ENCODE assay signal across 10 cellular contexts in genomic region chr19:1256646-1257474, GRCh38. TPM values are rescaled to one million over a fixed set of nuclear protein-coding genes. Genes with fewer than 3 reads are reported as not detected.
DNase-seq lines count a peak whose midpoint lies in the region; ATAC-seq, FAIRE-seq and TF ChIP-seq lines count a peak whose summit lies in the region.
"Had no signal": no experiment of that assay in that cellular context is flagged by ENCODE, and none has a peak within 500 bp of the region (broad histone marks: within the 10 kb centered on the region; RNA-seq: fewer than 3 reads in every experiment).

No MANE protein-coding gene starts in this region.

- H3K4me3 ChIP-seq in heart left ventricle (no peak overlapping the region), astrocyte (ENCODE audit: insufficient read depth, low read depth, low read length) (no peak overlapping the region), upper lobe of left lung (no peak overlapping the region)
- no peak overlapping the region for H3K4me3 ChIP-seq in naive thymus-derived CD4-positive, alpha-beta T cell (ENCODE audit: low read length)

- FAIRE-seq in astrocyte (lab: Jason Lieb, UNC) (no peak), D721Med (lab: Jason Lieb, UNC) (no peak)

- peaks cover 6% of the 10 kb centered on the region for H3K36me3 Mint-ChIP-seq in astrocyte (ENCODE audit: low read depth, unreplicated experiment)
- peaks cover 0 to 19% (median 4%) of the 10 kb centered on the region in 5 donors for H3K36me3 Mint-ChIP-seq in naive thymus-derived CD4-positive, alpha-beta T cell

- ATAC-seq in heart left ventricle (no peak), upper lobe of left lung (ENCODE audit: low FRiP score in 2 of 2) (no peak)
- no peak for ATAC-seq in naive thymus-derived CD4-positive, alpha-beta T cell

- H3K27me3 ChIP-seq in heart left ventricle (no peaks in the 10 kb centered on the region), astrocyte (ENCODE audit: insufficient read depth, low read length) (no peaks in the 10 kb centered on the region), upper lobe of left lung (no peaks in the 10 kb centered on the region)
- H3K27me3 ChIP-seq in naive thymus-derived CD4-positive, alpha-beta T cell (ENCODE audit: control insufficient read depth in 2 of 2, insufficient read depth in 2 of 2, low read length in 2 of 2): no peaks in the 10 kb centered on the region

- H3K9me3 ChIP-seq in heart left ventricle (no peaks in the 10 kb centered on the region), astrocyte (ENCODE audit: insufficient read depth, low read depth, low read length) (no peaks in the 10 kb centered on the region), upper lobe of left lung (peaks cover 0 to 4% (median 0%) of the 10 kb centered on the region in 4 donors)
- H3K9me3 ChIP-seq in naive thymus-derived CD4-positive, alpha-beta T cell (ENCODE audit: control insufficient read depth in 2 of 3, low read length in 3 of 3): no peaks in the 10 kb centered on the region

- no peaks in the 10 kb centered on the region for H3K9me3 Mint-ChIP-seq in astrocyte (ENCODE audit: unreplicated experiment)
- no peaks in the 10 kb centered on the region for H3K9me3 Mint-ChIP-seq in naive thymus-derived CD4-positive, alpha-beta T cell

- H3K4me2 ChIP-seq in astrocyte (ENCODE audit: low read length): peak overlapping the region; percentile 26

- CTCF ChIA-PET in naive thymus-derived CD4-positive, alpha-beta T cell (lab: Charles Lee): interaction anchor here (1.7 to 2.2 kb wide), 3 partner anchors 9 to 13 kb away, joined by 5 to 10 read pairs (median 7); no protein-coding TSS in a partner anchor

- H4K20me1 ChIP-seq in astrocyte (ENCODE audit: insufficient read depth, low read length): peaks cover 71% of the 10 kb centered on the region

- 78 to 83% (median 81%) methylated on average over 38 to 46 of the region's 46 CpGs for WGBS in heart left ventricle, 4 donors
- 88 to 93% methylated on average over 32 to 46 of the region's 46 CpGs for WGBS in upper lobe of left lung, 2 donors

- H3K27ac ChIP-seq in heart left ventricle (peak overlapping the region in 10 of 12 donors; percentile 39 to 100 (median 98)), astrocyte (ENCODE audit: low read depth, low read length) (peak overlapping the region; percentile 12), upper lobe of left lung (peak overlapping the region; percentile 91 to 100 (median 98))
- H3K27ac ChIP-seq in naive thymus-derived CD4-positive, alpha-beta T cell (ENCODE audit: low read depth, low read length): no peak overlapping the region
- H3K27ac ChIP-seq: C4-2B had no signal

- H3K36me3 ChIP-seq in heart left ventricle (peaks cover 9 to 57% (median 52%) of the 10 kb centered on the region in 9 donors), astrocyte (ENCODE audit: insufficient read depth, low read length) (peaks cover 22% of the 10 kb centered on the region), upper lobe of left lung (peaks cover 22 to 58% (median 52%) of the 10 kb centered on the region in 4 donors)
- peaks cover 19 to 46% (median 29%) of the 10 kb centered on the region in 3 experiments for H3K36me3 ChIP-seq in naive thymus-derived CD4-positive, alpha-beta T cell (ENCODE audit: control insufficient read depth in 2 of 3, insufficient read depth in 3 of 3, low read length in 3 of 3)

- TF ChIP-seq POLR2A in heart left ventricle (IDR thresholded peaks at IDR 0.05) (no peak), upper lobe of left lung (IDR thresholded peaks at IDR 0.05) (no peak)

- TF ChIP-seq CTCF in heart left ventricle (IDR thresholded peaks at IDR 0.05): no peak
- TF ChIP-seq CTCF in astrocyte (IDR thresholded peaks at IDR 0.05; ENCODE audit: insufficient read depth, low read depth, low read length): no peak
- TF ChIP-seq CTCF in upper lobe of left lung (IDR thresholded peaks at IDR 0.05): no peak
- TF ChIP-seq CTCF in D721Med (IDR thresholded peaks at IDR 0.05; ENCODE audit: insufficient read depth, missing control alignments): no peak

- H3K27me3 Mint-ChIP-seq in astrocyte (ENCODE audit: low read depth, unreplicated experiment): no peaks in the 10 kb centered on the region
- no peaks in the 10 kb centered on the region for H3K27me3 Mint-ChIP-seq in naive thymus-derived CD4-positive, alpha-beta T cell

- H3K27ac Mint-ChIP-seq in astrocyte (ENCODE audit: unreplicated experiment): peak overlapping the region; percentile 64
- H3K27ac Mint-ChIP-seq in naive thymus-derived CD4-positive, alpha-beta T cell: peak overlapping the region in 8 of 9 donors; percentile 33 to 98 (median 87)

- no peak for TF ChIP-seq EP300 in upper lobe of left lung (IDR thresholded peaks at IDR 0.05)

- H2AFZ ChIP-seq in astrocyte (ENCODE audit: low read depth, low read length): no peak overlapping the region

- H3K4me1 ChIP-seq in heart left ventricle (peaks cover 28 to 97% (median 86%) of the 10 kb centered on the region in 12 donors), astrocyte (ENCODE audit: insufficient read depth, low read length) (peaks cover 68% of the 10 kb centered on the region), upper lobe of left lung (peaks cover 81 to 98% (median 90%) of the 10 kb centered on the region in 4 donors)
- H3K4me1 ChIP-seq in naive thymus-derived CD4-positive, alpha-beta T cell (ENCODE audit: control insufficient read depth in 2 of 2, insufficient read depth in 2 of 2, low read length in 2 of 2): peaks cover 54 to 67% of the 10 kb centered on the region in 2 donors

- POLR2A ChIA-PET in naive thymus-derived CD4-positive, alpha-beta T cell (lab: Charles Lee): interaction anchor here (0.6 to 14.9 kb wide), 4 partner anchors 10 to 19 kb away, joined by 3 to 366 read pairs (median 120); partner anchors contain the start of genes ATP5F1D, CIRBP and FAM174C

- H3K4me1 Mint-ChIP-seq in astrocyte (ENCODE audit: low read depth, unreplicated experiment): peaks cover 21% of the 10 kb centered on the region
- H3K4me1 Mint-ChIP-seq in naive thymus-derived CD4-positive, alpha-beta T cell: peaks cover 23 to 58% (median 48%) of the 10 kb centered on the region in 7 donors

- peak overlapping the region; percentile 31 for H3K9ac ChIP-seq in astrocyte (ENCODE audit: low read length)

- DNase-seq in heart left ventricle: no peak
- no peak for DNase-seq in cardiac septum (ENCODE audit: low spot score)
- no peak for DNase-seq in astrocyte (ENCODE audit: low read depth)
- no peak for DNase-seq in naive thymus-derived CD4-positive, alpha-beta T cell
- DNase-seq in upper lobe of left lung: peak in 1 of 2 donors; percentile 88
- DNase-seq in NOMO-1 (lab: John Stamatoyannopoulos, UW; ENCODE audit: unreplicated experiment in 2 of 2): no peak
- DNase-seq in mucosa of gallbladder (ENCODE audit: low spot score): no peak
- DNase-seq in D721Med (ENCODE audit: insufficient read length, low spot score): no peak
- DNase-seq: activated T-cell treated with anti-CD3 and anti-CD28 coated beads for 4 hours had no signal

- intact Hi-C loops in heart left ventricle (cut with DNase I): no loop called here
- intact Hi-C loops in cardiac septum (cut with DNase I): no loop called here
- intact Hi-C loops in naive thymus-derived CD4-positive, alpha-beta T cell (cut with micrococcal nuclease): no loop called here

- H3K79me2 ChIP-seq in astrocyte (ENCODE audit: insufficient read depth, low read length): peaks cover 53% of the 10 kb centered on the region

- H3K4me3 Mint-ChIP-seq in astrocyte (ENCODE audit: unreplicated experiment): peak overlapping the region; percentile 66
- H3K4me3 Mint-ChIP-seq in naive thymus-derived CD4-positive, alpha-beta T cell: peak overlapping the region in 7 of 10 donors; percentile 12 to 90 (median 41)

RNA-seq across cellular contexts. Expression of gene MIDN, which starts 8.5 kb away (rescaled TPM):
- total RNA-seq in heart left ventricle: 100 to 1,000 TPM in 1 of 9 donors, 10 to 100 TPM in 8; 25.8 to 115 (median 60.5) TPM
- polyA plus RNA-seq in heart left ventricle: 10 to 100 TPM; 31.5 to 33.6 TPM
- 97.5 TPM for total RNA-seq in cardiac septum
- total RNA-seq in astrocyte: 119 and 141 TPM in 2 replicates
- 100 to 1,000 TPM in 2 of 5 experiments, 10 to 100 TPM in 3; 22.6 to 310 (median 78.1) TPM for total RNA-seq in naive thymus-derived CD4-positive, alpha-beta T cell
- 1 to 10 TPM; 1.4 to 3.6 TPM for polyA plus RNA-seq in naive thymus-derived CD4-positive, alpha-beta T cell
- 100 to 1,000 TPM in 2 of 6 donors, 10 to 100 TPM in 4; 33.5 to 176 (median 75.9) TPM for total RNA-seq in upper lobe of left lung
- 127 TPM for total RNA-seq in mucosa of gallbladder

RNA-seq across cellular contexts. Expression of gene CIRBP, which starts 12.3 kb away (rescaled TPM):
- total RNA-seq in heart left ventricle: 100 to 1,000 TPM; 149 to 425 (median 269) TPM
- 100 to 1,000 TPM; 217 to 282 TPM for polyA plus RNA-seq in heart left ventricle
- 318 TPM for total RNA-seq in cardiac septum
- 184 and 215 TPM in 2 replicates for total RNA-seq in astrocyte
- 100 to 1,000 TPM; 237 to 629 (median 524) TPM for total RNA-seq in naive thymus-derived CD4-positive, alpha-beta T cell
- 100 to 1,000 TPM; 233 to 247 TPM for polyA plus RNA-seq in naive thymus-derived CD4-positive, alpha-beta T cell
- 1,000 to 10,000 TPM in 1 of 6 donors, 100 to 1,000 TPM in 5; 326 to 1,348 (median 441) TPM for total RNA-seq in upper lobe of left lung
- total RNA-seq in mucosa of gallbladder: 382 TPM

RNA-seq across cellular contexts. Expression of gene ATP5F1D, which starts 15.3 kb away (rescaled TPM):
- 100 to 1,000 TPM; 201 to 584 (median 450) TPM for total RNA-seq in heart left ventricle
- 1,000 to 10,000 TPM in 1 of 2 donors, 100 to 1,000 TPM in 1; 459 to 1,034 TPM for polyA plus RNA-seq in heart left ventricle
- 486 TPM for total RNA-seq in cardiac septum
- 154 and 170 TPM in 2 replicates for total RNA-seq in astrocyte
- total RNA-seq in naive thymus-derived CD4-positive, alpha-beta T cell: 100 to 1,000 TPM in 3 of 5 experiments, 10 to 100 TPM in 2; 90.6 to 178 (median 102) TPM
- 100 to 1,000 TPM; 209 to 302 TPM for polyA plus RNA-seq in naive thymus-derived CD4-positive, alpha-beta T cell
- 100 to 1,000 TPM in 3 of 6 donors, 10 to 100 TPM in 3; 56.0 to 187 (median 113) TPM for total RNA-seq in upper lobe of left lung
- total RNA-seq in mucosa of gallbladder: 213 TPM

RNA-seq across cellular contexts. Expression of gene FAM174C, which starts 18.5 kb away (rescaled TPM):
- total RNA-seq in heart left ventricle: 10 to 100 TPM; 11.6 to 46.7 (median 18.7) TPM
- 10 to 100 TPM; 23.8 to 56.4 TPM for polyA plus RNA-seq in heart left ventricle
- 20.0 TPM for total RNA-seq in cardiac septum
- 50.5 and 50.8 TPM in 2 replicates for total RNA-seq in astrocyte
- total RNA-seq in naive thymus-derived CD4-positive, alpha-beta T cell: 10 to 100 TPM; 31.7 to 57.3 (median 47.7) TPM
- polyA plus RNA-seq in naive thymus-derived CD4-positive, alpha-beta T cell: 10 to 100 TPM; 75.0 to 78.8 TPM
- 10 to 100 TPM; 43.0 to 85.3 (median 59.6) TPM for total RNA-seq in upper lobe of left lung
- 57.6 TPM for total RNA-seq in mucosa of gallbladder

RNA-seq across cellular contexts. Expression of gene CBARP, which starts 19.1 kb away (rescaled TPM):
- total RNA-seq in heart left ventricle (1 to 10 TPM in 6 of 9 donors, under 1 TPM in 3; 0.60 to 2.2 (median 1.8) TPM), cardiac septum (1.9 TPM), astrocyte (18.8 and 19.8 TPM in 2 replicates), upper lobe of left lung (1 to 10 TPM in 3 of 6 donors, under 1 TPM in 1, not detected in 2; 0.30 to 1.8 (median 1.0) TPM), mucosa of gallbladder (1.1 TPM)
- 1 to 10 TPM; 1.0 to 1.6 TPM for polyA plus RNA-seq in heart left ventricle
- total RNA-seq in naive thymus-derived CD4-positive, alpha-beta T cell: under 1 TPM in 2 of 5 experiments, not detected in 3; 0.15 to 0.27 TPM
- polyA plus RNA-seq in naive thymus-derived CD4-positive, alpha-beta T cell: not detected
